In the genomic region with DNA sequence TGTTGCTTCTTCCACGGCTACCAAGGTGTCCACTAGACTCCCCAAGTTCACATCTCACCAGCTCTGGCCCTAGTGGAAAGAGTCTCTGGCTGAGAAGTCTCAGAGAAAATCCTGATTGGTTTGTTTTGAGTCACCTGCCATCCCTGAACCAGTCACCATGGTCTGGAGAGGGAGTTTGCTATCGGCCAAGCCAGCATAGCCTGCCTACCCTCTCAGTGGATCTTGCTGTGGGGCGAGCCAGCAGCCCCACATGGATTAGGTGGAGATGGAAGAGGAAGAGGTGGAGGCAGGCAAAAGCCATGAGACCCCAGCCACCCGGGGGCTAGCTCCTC, we compare ENCODE assay signal across 13 cellular contexts. TPM values are rescaled to one million over a fixed set of nuclear protein-coding genes. Genes with fewer than 3 reads are reported as not detected.
A peak's percentile ranks its signal among the peaks of the same experiment; 100 is the strongest.
DNase-seq lines count a peak whose midpoint lies in the region; ATAC-seq, FAIRE-seq and TF ChIP-seq lines count a peak whose summit lies in the region.
"Had no signal": no experiment of that assay in that cellular context is flagged by ENCODE, and none has a peak within 500 bp of the region (broad histone marks: within the 10 kb centered on the region; RNA-seq: fewer than 3 reads in every experiment).

No MANE protein-coding gene starts in this region.

- no peak for TF ChIP-seq POLR2A in stomach (IDR thresholded peaks at IDR 0.05)

- ATAC-seq in GM18511 (IDR thresholded peaks at IDR 0.05; ENCODE audit: unreplicated experiment) (no peak), HG03159 (IDR thresholded peaks at IDR 0.05; ENCODE audit: unreplicated experiment) (no peak)

- intact Hi-C loops in stomach (cut with DNase I; ENCODE audit: low total_unique reads): no loop called here

- peak overlapping the region; percentile 26 for H3K27ac ChIP-seq in HUES48 (ENCODE audit: low read depth, low read length)
- peak overlapping the region; percentile 77 to 89 (median 87) for H3K27ac ChIP-seq in stomach

- H3K9ac ChIP-seq in HUES48 (ENCODE audit: low read depth, low read length) (no peak overlapping the region), mucosa of stomach (ENCODE audit: low read length) (peak overlapping the region; percentile 62)

- DNase-seq in bronchial epithelial cell (ENCODE audit: low read depth): no peak
- no peak for DNase-seq in stomach
- no peak for DNase-seq in islet precursor cell
- DNase-seq in COLO668 (lab: John Stamatoyannopoulos, UW; ENCODE audit: unreplicated experiment): no peak
- DNase-seq: activated CD8-positive, alpha-beta memory T cell treated with anti-CD3 and anti-CD28 coated beads for 24 hours; CD8-positive, alpha-beta memory T cell; glutamatergic neuron; NCI-H510A treated with DMSO at 0.1 percent for 48 hours; T1000 had no signal

- WGBS in stomach, 5 donors: 65 to 75% (median 72%) methylated on average over 4 of the region's 4 CpGs

- H3K36me3 ChIP-seq in HUES48 (ENCODE audit: control insufficient read depth, insufficient read depth, low read length) (no peaks in the 10 kb centered on the region), bronchial epithelial cell (ENCODE audit: control insufficient read depth, insufficient read depth, low read length) (no peaks in the 10 kb centered on the region), mucosa of stomach (ENCODE audit: control insufficient read depth, insufficient read depth, low read length) (no peaks in the 10 kb centered on the region), stomach (no peaks in the 10 kb centered on the region)

- H3K27me3 ChIP-seq in HUES48 (ENCODE audit: control insufficient read depth, insufficient read depth, low read length): no peaks in the 10 kb centered on the region
- H3K27me3 ChIP-seq in bronchial epithelial cell (ENCODE audit: control insufficient read depth, insufficient read depth, low read length): no peaks in the 10 kb centered on the region
- H3K27me3 ChIP-seq in mucosa of stomach (ENCODE audit: control insufficient read depth, insufficient read depth, low read length): no peaks in the 10 kb centered on the region
- no peaks in the 10 kb centered on the region for H3K27me3 ChIP-seq in stomach

- no peak for TF ChIP-seq CTCF in bronchial epithelial cell (IDR thresholded peaks at IDR 0.05; ENCODE audit: insufficient read depth, low read length, severe bottlenecking)
- TF ChIP-seq CTCF in stomach (IDR thresholded peaks at IDR 0.05): no peak

- H3K4me1 ChIP-seq in HUES48 (ENCODE audit: control insufficient read depth, insufficient read depth, low read length) (no peaks in the 10 kb centered on the region), mucosa of stomach (ENCODE audit: control insufficient read depth, insufficient read depth, low read length) (peaks cover 51% of the 10 kb centered on the region), stomach (peaks cover 26 to 58% (median 33%) of the 10 kb centered on the region in 4 donors)

- H3K4me3 ChIP-seq in HUES48 (ENCODE audit: low read depth, low read length): no peak overlapping the region
- no peak overlapping the region for H3K4me3 ChIP-seq in bronchial epithelial cell (ENCODE audit: low read depth, low read length)
- H3K4me3 ChIP-seq in mucosa of stomach (ENCODE audit: low read length): no peak overlapping the region
- no peak overlapping the region for H3K4me3 ChIP-seq in stomach

- H3K9me3 ChIP-seq in HUES48 (ENCODE audit: control insufficient read depth, insufficient read depth, low read length) (no peaks in the 10 kb centered on the region), mucosa of stomach (ENCODE audit: control insufficient read depth, low read length) (no peaks in the 10 kb centered on the region), stomach (no peaks in the 10 kb centered on the region)

- FAIRE-seq in bronchial epithelial cell (lab: Jason Lieb, UNC): peak; percentile 32

- TF ChIP-seq EP300 in stomach (IDR thresholded peaks at IDR 0.05): no peak

RNA-seq across cellular contexts. Expression of a gene that starts 48.1 kb away (rescaled TPM):
- total RNA-seq in bronchial epithelial cell: 460 and 822 TPM in 2 replicates
- 100 to 1,000 TPM in 3 of 5 donors, 10 to 100 TPM in 2; 51.3 to 204 (median 112) TPM for total RNA-seq in stomach
- 10 to 100 TPM; 38.2 to 76.2 (median 45.1) TPM for polyA plus RNA-seq in stomach
